28 cellular contexts compared by ENCODE assay signal in the genomic region with DNA sequence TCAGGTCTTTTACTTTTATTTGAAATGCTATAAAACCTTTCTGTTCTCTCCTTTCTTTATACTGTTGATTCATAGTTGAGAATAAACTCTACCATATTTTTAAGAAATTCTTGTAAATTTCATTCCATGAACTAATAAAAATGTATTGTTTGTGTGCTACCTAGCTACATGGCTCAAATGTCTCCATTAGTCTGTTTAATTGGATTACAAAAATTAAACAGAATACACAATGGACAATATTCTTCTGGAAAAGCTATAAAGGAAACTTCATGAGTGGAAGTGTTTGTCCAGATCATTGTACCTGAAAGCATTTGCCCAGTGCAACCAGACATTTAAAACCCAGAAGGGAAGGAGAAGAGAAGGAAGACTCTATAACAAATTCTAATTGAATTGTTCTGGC. TPM values are rescaled to one million over a fixed set of nuclear protein-coding genes. Genes with fewer than 3 reads are reported as not detected.
"Had no signal": no experiment of that assay in that cellular context is flagged by ENCODE, and none has a peak within 500 bp of the region (broad histone marks: within the 10 kb centered on the region; RNA-seq: fewer than 3 reads in every experiment).

No MANE protein-coding gene starts in this region.

- H3K27ac ChIP-seq: colonic mucosa, coronary artery, dorsolateral prefrontal cortex, epithelial cell of prostate, esophagus muscularis mucosa, esophagus squamous epithelium, foreskin keratinocyte, gastrocnemius medialis, gastroesophageal sphincter, heart left ventricle, heart right ventricle had no signal

- H3K4me3 ChIP-seq: colonic mucosa, coronary artery, dorsolateral prefrontal cortex, esophagus muscularis mucosa, esophagus squamous epithelium, gastrocnemius medialis, gastroesophageal sphincter, heart left ventricle, heart right ventricle had no signal

- H3K27me3 ChIP-seq: colonic mucosa, dorsolateral prefrontal cortex, esophagus muscularis mucosa, esophagus squamous epithelium, foreskin keratinocyte, gastrocnemius medialis, gastroesophageal sphincter, heart left ventricle, heart right ventricle had no signal

- H3K4me1 ChIP-seq: colonic mucosa, esophagus muscularis mucosa, esophagus squamous epithelium, foreskin keratinocyte, gastrocnemius medialis, gastroesophageal sphincter, heart left ventricle, heart right ventricle had no signal

- DNase-seq: colonic mucosa; cortex of kidney; dermis blood vessel endothelial cell; dorsolateral prefrontal cortex; effector CD4-positive, alpha-beta T cell; effector CD8-positive, alpha-beta T cell; effector memory CD4-positive, alpha-beta T cell; effector memory CD8-positive, alpha-beta T cell; endodermal cell; erythroblast; esophagus squamous epithelium; foreskin fibroblast; foreskin keratinocyte; foreskin melanocyte; gastrocnemius medialis; glutamatergic neuron; head of caudate nucleus; heart left ventricle; heart right ventricle had no signal

- ATAC-seq: effector memory CD8-positive, alpha-beta T cell; esophagus mucosa; foreskin keratinocyte; gastrocnemius medialis; gastroesophageal sphincter; heart left ventricle; heart right ventricle had no signal

- H3K36me3 ChIP-seq: colonic mucosa, esophagus muscularis mucosa, esophagus squamous epithelium, gastrocnemius medialis, gastroesophageal sphincter, heart left ventricle, heart right ventricle had no signal

- H3K9me3 ChIP-seq: colonic mucosa, esophagus muscularis mucosa, esophagus squamous epithelium, gastrocnemius medialis, gastroesophageal sphincter, heart left ventricle, heart right ventricle had no signal

- FAIRE-seq: colon, endometrium, endothelial cell of umbilical vein, frontal cortex had no signal

RNA-seq across cellular contexts. Expression of a gene that starts 20.1 kb away (rescaled TPM):
- total RNA-seq: endothelial cell of umbilical vein, esophagus mucosa, foreskin keratinocyte had no signal
